1 cellular context compared by ENCODE assay signal in the genomic region with DNA sequence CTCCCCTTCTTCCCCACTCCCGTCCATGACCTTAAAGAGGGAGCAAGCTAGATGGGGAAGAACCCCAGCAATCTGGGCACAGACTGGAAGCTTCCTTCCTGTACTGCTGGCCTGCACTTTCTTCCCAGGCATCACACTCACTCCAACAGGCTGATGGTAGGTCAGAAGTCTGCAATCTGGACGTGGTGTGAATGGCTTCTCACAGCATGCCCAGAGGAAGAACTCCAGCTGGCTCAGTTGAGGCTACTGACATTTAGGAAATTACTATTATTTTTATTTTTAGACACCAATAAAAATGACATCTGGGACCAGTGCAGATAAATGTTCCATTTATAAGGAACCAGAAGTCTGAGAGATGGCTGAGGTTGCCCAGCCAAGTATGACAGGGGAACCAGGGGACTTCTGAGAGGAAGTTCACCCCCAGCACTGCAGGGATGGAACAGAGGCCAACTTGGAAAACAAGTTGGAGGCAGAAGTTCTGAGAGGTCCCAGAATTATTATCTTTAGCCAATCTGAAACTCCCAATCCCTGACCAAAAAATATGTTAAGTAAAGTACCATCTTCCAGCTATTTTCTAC.
TF ChIP-seq lines count a peak whose summit lies in the region.

No MANE protein-coding gene starts in this region.

TF ChIP-seq in GM23338, 12 proteins besides CTCF, POLR2A, EP300 and RAD21 (continued from another document):
- TF ChIP-seq, protein P1, sequence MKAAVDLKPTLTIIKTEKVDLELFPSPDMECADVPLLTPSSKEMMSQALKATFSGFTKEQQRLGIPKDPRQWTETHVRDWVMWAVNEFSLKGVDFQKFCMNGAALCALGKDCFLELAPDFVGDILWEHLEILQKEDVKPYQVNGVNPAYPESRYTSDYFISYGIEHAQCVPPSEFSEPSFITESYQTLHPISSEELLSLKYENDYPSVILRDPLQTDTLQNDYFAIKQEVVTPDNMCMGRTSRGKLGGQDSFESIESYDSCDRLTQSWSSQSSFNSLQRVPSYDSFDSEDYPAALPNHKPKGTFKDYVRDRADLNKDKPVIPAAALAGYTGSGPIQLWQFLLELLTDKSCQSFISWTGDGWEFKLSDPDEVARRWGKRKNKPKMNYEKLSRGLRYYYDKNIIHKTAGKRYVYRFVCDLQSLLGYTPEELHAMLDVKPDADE (IDR thresholded peaks at IDR 0.05), result no peak
- TF ChIP-seq POLR2AphosphoS5 (IDR thresholded peaks at IDR 0.05; ENCODE audit: low read depth) (no peak), ZNF114 (CRISPR knock-in tag; IDR thresholded peaks at IDR 0.05) (no peak), EZH2 (IDR thresholded peaks at IDR 0.05; ENCODE audit: low read depth, unreplicated experiment) (no peak), CREB1 (CRISPR knock-in tag; IDR thresholded peaks at IDR 0.05; ENCODE audit: low read depth) (no peak), EZH2phosphoT487 (IDR thresholded peaks at IDR 0.05; ENCODE audit: unreplicated experiment) (no peak), ZNF331 (CRISPR knock-in tag; IDR thresholded peaks at IDR 0.05; ENCODE audit: low read depth) (no peak), NANOG (IDR thresholded peaks at IDR 0.05; ENCODE audit: borderline replicate concordance) (no peak)
- TF ChIP-seq, protein P2, sequence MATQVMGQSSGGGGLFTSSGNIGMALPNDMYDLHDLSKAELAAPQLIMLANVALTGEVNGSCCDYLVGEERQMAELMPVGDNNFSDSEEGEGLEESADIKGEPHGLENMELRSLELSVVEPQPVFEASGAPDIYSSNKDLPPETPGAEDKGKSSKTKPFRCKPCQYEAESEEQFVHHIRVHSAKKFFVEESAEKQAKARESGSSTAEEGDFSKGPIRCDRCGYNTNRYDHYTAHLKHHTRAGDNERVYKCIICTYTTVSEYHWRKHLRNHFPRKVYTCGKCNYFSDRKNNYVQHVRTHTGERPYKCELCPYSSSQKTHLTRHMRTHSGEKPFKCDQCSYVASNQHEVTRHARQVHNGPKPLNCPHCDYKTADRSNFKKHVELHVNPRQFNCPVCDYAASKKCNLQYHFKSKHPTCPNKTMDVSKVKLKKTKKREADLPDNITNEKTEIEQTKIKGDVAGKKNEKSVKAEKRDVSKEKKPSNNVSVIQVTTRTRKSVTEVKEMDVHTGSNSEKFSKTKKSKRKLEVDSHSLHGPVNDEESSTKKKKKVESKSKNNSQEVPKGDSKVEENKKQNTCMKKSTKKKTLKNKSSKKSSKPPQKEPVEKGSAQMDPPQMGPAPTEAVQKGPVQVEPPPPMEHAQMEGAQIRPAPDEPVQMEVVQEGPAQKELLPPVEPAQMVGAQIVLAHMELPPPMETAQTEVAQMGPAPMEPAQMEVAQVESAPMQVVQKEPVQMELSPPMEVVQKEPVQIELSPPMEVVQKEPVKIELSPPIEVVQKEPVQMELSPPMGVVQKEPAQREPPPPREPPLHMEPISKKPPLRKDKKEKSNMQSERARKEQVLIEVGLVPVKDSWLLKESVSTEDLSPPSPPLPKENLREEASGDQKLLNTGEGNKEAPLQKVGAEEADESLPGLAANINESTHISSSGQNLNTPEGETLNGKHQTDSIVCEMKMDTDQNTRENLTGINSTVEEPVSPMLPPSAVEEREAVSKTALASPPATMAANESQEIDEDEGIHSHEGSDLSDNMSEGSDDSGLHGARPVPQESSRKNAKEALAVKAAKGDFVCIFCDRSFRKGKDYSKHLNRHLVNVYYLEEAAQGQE (IDR thresholded peaks at IDR 0.05; ENCODE audit: unreplicated experiment), result no peak
TF ChIP-seq in GM23338: peak in this region for 0.
